ENCODE assay signal across 9 cellular contexts in the genomic region with DNA sequence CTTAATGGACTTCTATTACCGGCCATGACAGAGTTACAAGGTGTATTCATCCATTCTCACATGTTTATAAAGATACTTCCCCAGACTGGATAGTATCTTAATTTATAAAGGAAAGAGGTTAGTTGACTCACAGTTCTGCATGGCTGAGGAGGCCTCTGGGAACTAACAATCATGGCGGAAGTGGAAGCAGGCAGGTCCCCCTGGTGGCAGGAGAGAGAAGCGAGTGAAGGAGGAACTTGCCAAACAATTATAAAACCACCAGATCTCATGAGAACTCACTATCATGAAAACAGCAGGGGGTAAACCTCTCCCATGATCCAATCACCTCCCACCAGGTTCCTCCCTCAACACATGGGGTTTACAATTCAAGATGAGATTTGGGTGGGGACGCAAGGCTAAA.
DNase-seq lines count a peak whose midpoint lies in the region; ATAC-seq, FAIRE-seq and TF ChIP-seq lines count a peak whose summit lies in the region.
"Had no signal": no experiment of that assay in that cellular context is flagged by ENCODE, and none has a peak within 500 bp of the region (broad histone marks: within the 10 kb centered on the region; RNA-seq: fewer than 3 reads in every experiment).

No MANE protein-coding gene starts in this region.

- intact Hi-C loops in CD4-positive, alpha-beta memory T cell (cut with micrococcal nuclease) = no loop called here

- H3K27ac Mint-ChIP-seq in CD4-positive, alpha-beta memory T cell = no peak overlapping the region

- no peaks in the 10 kb centered on the region for H3K9me3 ChIP-seq in CD4-positive, alpha-beta memory T cell (ENCODE audit: control insufficient read depth in 1 of 2, low read length in 2 of 2)
- H3K9me3 ChIP-seq: Peyer's patch had no signal

- POLR2A ChIA-PET in CD4-positive, alpha-beta memory T cell (lab: Charles Lee; ENCODE audit: partially characterized antibody) = no interaction called here

- H3K27me3 Mint-ChIP-seq in CD4-positive, alpha-beta memory T cell = no peaks in the 10 kb centered on the region

- no peak overlapping the region for H3K4me3 Mint-ChIP-seq in CD4-positive, alpha-beta memory T cell

- H3K4me1 ChIP-seq in CD4-positive, alpha-beta memory T cell (ENCODE audit: insufficient read depth, low read length) = no peaks in the 10 kb centered on the region
- H3K4me1 ChIP-seq: Peyer's patch had no signal

- TF ChIP-seq CTCF in GM12864 (IDR thresholded peaks at IDR 0.05; ENCODE audit: low read depth, low read length, missing control alignments) (peak; percentile 70), foreskin fibroblast (IDR thresholded peaks at IDR 0.05; ENCODE audit: low read depth, low read length) (peak; percentile 24)

- H3K36me3 Mint-ChIP-seq in CD4-positive, alpha-beta memory T cell = no peaks in the 10 kb centered on the region

- peak; percentile 80 for ATAC-seq in GM21619 (IDR thresholded peaks at IDR 0.05; ENCODE audit: unreplicated experiment)

- CTCF ChIA-PET in CD4-positive, alpha-beta memory T cell (lab: Charles Lee; ENCODE audit: partially characterized antibody) = no interaction called here

- H3K27me3 ChIP-seq in CD4-positive, alpha-beta memory T cell (ENCODE audit: insufficient read depth, low read length) = no peaks in the 10 kb centered on the region
- H3K27me3 ChIP-seq: Peyer's patch had no signal

- DNase-seq in GM12864 (ENCODE audit: low read depth) (no peak), MV-4-11 (lab: John Stamatoyannopoulos, UW) (peak; percentile 4), foreskin fibroblast (no peak), GM12891 (ENCODE audit: insufficient read length, low spot score) (no peak), NCI-H2081 treated with DMSO at 0.1 percent for 48 hours (lab: John Stamatoyannopoulos, UW) (no peak), activated gamma-delta T cell treated with Interleukin-2 at 50 U/mL for 16 hours (no peak)
- DNase-seq in CD4-positive, alpha-beta memory T cell = no peak
- DNase-seq: Peyer's patch had no signal

- H3K9me3 Mint-ChIP-seq in CD4-positive, alpha-beta memory T cell = peaks cover 0 to 3% (median 0%) of the 10 kb centered on the region in 8 donors

- H3K27ac ChIP-seq in CD4-positive, alpha-beta memory T cell (ENCODE audit: low read depth, low read length) = no peak overlapping the region
- H3K27ac ChIP-seq: Peyer's patch had no signal

- no peaks in the 10 kb centered on the region for H3K36me3 ChIP-seq in CD4-positive, alpha-beta memory T cell (ENCODE audit: insufficient read depth, low read length)
- H3K36me3 ChIP-seq: Peyer's patch had no signal

- H3K4me3 ChIP-seq in GM12864 (ENCODE audit: low read depth, low read length) (no peak overlapping the region), foreskin fibroblast (ENCODE audit: low read depth in 1 of 2, low read length in 2 of 2) (no peak overlapping the region)
- H3K4me3 ChIP-seq in CD4-positive, alpha-beta memory T cell (ENCODE audit: low read length in 2 of 2) = no peak overlapping the region
- H3K4me3 ChIP-seq: Peyer's patch had no signal

- no peaks in the 10 kb centered on the region for H3K4me1 Mint-ChIP-seq in CD4-positive, alpha-beta memory T cell

- FAIRE-seq in GM12891 (lab: Jason Lieb, UNC) = no peak

- TF ChIP-seq POLR2A in GM12891 (IDR thresholded peaks at IDR 0.05; ENCODE audit: low read depth, low read length) = no peak

TF ChIP-seq in GM12891, 5 proteins besides CTCF, POLR2A, EP300 and RAD21:
- TF ChIP-seq POLR2AphosphoS5 (IDR thresholded peaks at IDR 0.05; ENCODE audit: low read depth, low read length) (no peak), PAX5 (IDR thresholded peaks at IDR 0.05; ENCODE audit: insufficient read depth, low read length, severe bottlenecking) (no peak), POU2F2 (IDR thresholded peaks at IDR 0.05; ENCODE audit: low read depth, low read length) (no peak), SPI1 (IDR thresholded peaks at IDR 0.05; ENCODE audit: low read depth, low read length) (no peak), TAF1 (IDR thresholded peaks at IDR 0.05; ENCODE audit: low read depth, low read length) (no peak)
